Comparison of ENCODE assay signal across 21 cellular contexts in the genomic region with DNA sequence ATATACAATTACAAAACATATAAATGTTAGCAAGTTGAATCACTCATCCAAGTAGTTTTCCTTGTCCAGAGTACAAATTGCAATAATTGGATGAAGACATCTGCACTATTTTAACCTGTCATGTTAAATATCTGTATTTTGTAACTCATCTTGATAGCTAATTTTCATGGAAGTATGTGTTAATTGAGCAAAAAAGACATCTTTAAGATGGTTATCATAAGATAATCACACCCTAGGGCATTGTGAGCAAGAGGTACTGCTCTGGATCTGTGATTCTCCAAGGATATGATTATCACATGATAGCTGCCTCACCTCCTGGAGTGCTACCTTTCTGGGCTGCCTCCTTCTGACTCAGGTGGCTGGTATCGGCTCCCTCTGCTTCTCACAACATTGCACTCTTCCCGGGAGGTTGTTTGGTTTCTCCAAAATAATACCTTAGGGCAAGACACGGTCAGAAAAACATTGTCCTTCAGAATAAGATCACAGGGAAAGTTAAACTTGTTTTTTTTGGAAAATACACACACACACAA.
A peak's percentile ranks its signal among the peaks of the same experiment; 100 is the strongest.
DNase-seq lines count a peak whose midpoint lies in the region; ATAC-seq and TF ChIP-seq lines count a peak whose summit lies in the region.
"Had no signal": no experiment of that assay in that cellular context is flagged by ENCODE, and none has a peak within 500 bp of the region (broad histone marks: within the 10 kb centered on the region; RNA-seq: fewer than 3 reads in every experiment).

No MANE protein-coding gene starts in this region.

- H3K27ac ChIP-seq in RWPE2 (ENCODE audit: poor library complexity, severe bottlenecking), result no peak overlapping the region
- H3K27ac ChIP-seq in foreskin keratinocyte, result no peak overlapping the region
- H3K27ac ChIP-seq in trophoblast cell (ENCODE audit: low read depth, low read length), result no peak overlapping the region

- H4K8ac ChIP-seq in trophoblast cell (ENCODE audit: low read depth, low read length), result no peak overlapping the region

- H3K4ac ChIP-seq in trophoblast cell (ENCODE audit: low read depth, low read length), result no peak overlapping the region

- no peaks in the 10 kb centered on the region for H3K79me1 ChIP-seq in trophoblast cell (ENCODE audit: low read length)

- H3K4me2 ChIP-seq in trophoblast cell (ENCODE audit: low read length), result no peak overlapping the region
- H3K4me2 ChIP-seq: GM23338 had no signal

- no peak overlapping the region for H2BK12ac ChIP-seq in trophoblast cell (ENCODE audit: low read length)

- H3K9ac ChIP-seq in trophoblast cell (ENCODE audit: low read length), result no peak overlapping the region

- H3K4me3 ChIP-seq in RWPE2 (ENCODE audit: severe bottlenecking) (no peak overlapping the region), trophoblast cell (ENCODE audit: low read depth, low read length) (no peak overlapping the region)
- H3K4me3 ChIP-seq: GM12878, GM23338 had no signal

- no peak overlapping the region for H2BK120ac ChIP-seq in trophoblast cell (ENCODE audit: insufficient read depth, low read length, poor library complexity)

- H3K36me3 ChIP-seq in RWPE2 (ENCODE audit: low read depth), result no peaks in the 10 kb centered on the region
- no peaks in the 10 kb centered on the region for H3K36me3 ChIP-seq in trophoblast cell (ENCODE audit: control insufficient read depth in 1 of 2, insufficient read depth in 2 of 2, low read length in 2 of 2)

- no peak overlapping the region for H2AK5ac ChIP-seq in trophoblast cell (ENCODE audit: low read length)

- H3K18ac ChIP-seq in trophoblast cell (ENCODE audit: low read length), result no peak overlapping the region

- no peaks in the 10 kb centered on the region for H3K79me2 ChIP-seq in trophoblast cell (ENCODE audit: control insufficient read depth, insufficient read depth, low read length, poor library complexity)

- no peak overlapping the region for H3K14ac ChIP-seq in trophoblast cell (ENCODE audit: low read length)

- no peak overlapping the region for H2BK5ac ChIP-seq in trophoblast cell (ENCODE audit: low read depth, low read length, poor library complexity)

- TF ChIP-seq CTCF in RWPE2 (IDR thresholded peaks at IDR 0.05; ENCODE audit: poor library complexity, severe bottlenecking), result no peak
- TF ChIP-seq CTCF in foreskin keratinocyte (conservative IDR thresholded peaks at IDR 0.05), result no peak

- no peak overlapping the region for H2AFZ ChIP-seq in trophoblast cell (ENCODE audit: insufficient read depth, low read length, poor library complexity)

- ATAC-seq in RWPE2 (ENCODE audit: low read depth), result peak; percentile 42; the same call in 1 of the 3 replicates
- ATAC-seq in foreskin keratinocyte, result peak; percentile 93
- no peak for ATAC-seq in GM19324 (IDR thresholded peaks at IDR 0.05; ENCODE audit: low FRiP score, unreplicated experiment)
- ATAC-seq: GM12878, GM23338, HCT116 had no signal

- H3K27me3 ChIP-seq in RWPE2 (ENCODE audit: insufficient read depth, poor library complexity, severe bottlenecking) (peaks cover 16% of the 10 kb centered on the region), foreskin keratinocyte (peaks cover 20% of the 10 kb centered on the region), trophoblast cell (ENCODE audit: insufficient read depth, low read length) (no peaks in the 10 kb centered on the region)

- H4K91ac ChIP-seq in trophoblast cell (ENCODE audit: low read depth, low read length), result no peak overlapping the region

- no peak overlapping the region for H3K23ac ChIP-seq in trophoblast cell (ENCODE audit: low read length)

- H3K4me1 ChIP-seq in RWPE2 (ENCODE audit: insufficient read depth, poor library complexity, severe bottlenecking), result no peaks in the 10 kb centered on the region
- no peaks in the 10 kb centered on the region for H3K4me1 ChIP-seq in foreskin keratinocyte
- H3K4me1 ChIP-seq in trophoblast cell (ENCODE audit: control insufficient read depth in 1 of 2, insufficient read depth in 2 of 2, low read length in 2 of 2), result no peaks in the 10 kb centered on the region

- no CpG with 5 or more reads among the region's 3 CpGs for WGBS in trophoblast cell (ENCODE audit: extremely low coverage, insufficient coverage, insufficient read length)

- H3K9me3 ChIP-seq in RWPE2 (ENCODE audit: severe bottlenecking) (no peaks in the 10 kb centered on the region), trophoblast cell (ENCODE audit: insufficient read depth, low read depth, low read length) (no peaks in the 10 kb centered on the region)

- peak; percentile 15 for DNase-seq in NCI-H345 (lab: John Stamatoyannopoulos, UW)
- DNase-seq in NCI-H345 treated with DMSO at 0.1 percent for 48 hours (lab: John Stamatoyannopoulos, UW; ENCODE audit: unreplicated experiment), result no peak
- DNase-seq in RWPE2 (ENCODE audit: low spot score), result no peak
- DNase-seq in foreskin keratinocyte, result peak; percentile 26 to 70
- DNase-seq in trophoblast cell, result peak; percentile 86 to 94
- no peak for DNase-seq in activated naive CD4-positive, alpha-beta T cell treated with anti-CD3 and anti-CD28 coated beads, Interleukin-2, amount 50 U/mL, for 16 hours
- DNase-seq in NCI-H82 (lab: John Stamatoyannopoulos, UW), result no peak
- DNase-seq: 8988T, DMS 273 treated with DMSO at 0.1 percent for 48 hours, Kasumi-1, MM.1S, NCI-H1092, NCI-H1436 treated with DMSO at 0.1 percent for 48 hours, NCI-H2081, NCI-H748 treated with DMSO at 0.1 percent for 48 hours, RPMI8226, SIG-M5 had no signal

- H4K12ac ChIP-seq in trophoblast cell (ENCODE audit: low read depth, low read length), result no peak overlapping the region

Comparison
In these comparisons a context has a peak if more than half of its experiments do, and no peak if none do; other contexts are left out.
1. DNase-seq: peak in NCI-H345 (single experiment), foreskin keratinocyte (2 of 2) and trophoblast cell (2 of 2); none in NCI-H345 treated with DMSO at 0.1 percent for 48 hours (single experiment), RWPE2 (single experiment), activated naive CD4-positive, alpha-beta T cell treated with anti-CD3 and anti-CD28 coated beads, Interleukin-2, amount 50 U/mL, for 16 hours (single experiment) and NCI-H82 (single experiment).